Comparison of ENCODE assay signal across 11 cellular contexts in the genomic region with DNA sequence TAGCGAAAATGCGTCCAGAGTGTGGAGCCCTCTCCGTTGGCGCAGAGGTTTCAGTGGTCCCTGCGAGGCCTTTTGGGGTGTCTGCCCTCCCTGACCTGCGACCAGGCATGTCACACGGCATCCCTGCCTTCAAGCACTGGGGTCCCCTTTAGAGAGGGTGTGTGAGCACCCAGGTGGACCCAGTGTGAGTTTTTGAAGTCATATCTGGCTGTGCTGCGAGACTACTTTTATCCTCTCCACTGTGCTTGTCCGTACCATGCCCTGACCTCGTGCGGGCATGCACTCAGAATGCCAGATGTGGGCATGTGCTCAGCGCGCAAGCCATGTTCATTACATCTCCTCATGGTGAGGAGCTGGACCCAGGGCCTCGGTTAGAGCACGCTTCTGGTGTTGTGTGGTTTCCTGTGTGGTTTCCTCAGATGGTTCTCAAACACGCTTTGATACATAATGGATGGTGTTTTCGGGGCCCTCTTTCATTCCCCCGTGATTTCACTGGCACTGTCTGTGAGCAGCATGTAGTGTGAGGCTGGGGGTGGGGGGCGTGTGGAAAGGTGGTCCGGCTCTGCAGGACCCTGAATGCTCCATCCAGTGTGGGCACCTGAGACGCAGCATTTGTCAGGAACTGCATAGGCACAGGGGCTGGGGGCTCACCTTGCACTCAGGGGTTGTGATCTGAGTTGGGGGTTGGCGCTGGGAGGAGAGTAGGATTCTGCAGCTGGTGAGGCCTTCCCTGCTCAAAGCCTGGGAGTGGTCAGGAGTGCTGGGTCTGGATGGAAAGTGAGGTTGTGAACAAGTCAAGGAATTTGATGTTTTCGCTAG. TPM values are rescaled to one million over a fixed set of nuclear protein-coding genes. Genes with fewer than 3 reads are reported as not detected.
DNase-seq lines count a peak whose midpoint lies in the region; ATAC-seq, FAIRE-seq and TF ChIP-seq lines count a peak whose summit lies in the region.
"Had no signal": no experiment of that assay in that cellular context is flagged by ENCODE, and none has a peak within 500 bp of the region (broad histone marks: within the 10 kb centered on the region; RNA-seq: fewer than 3 reads in every experiment).

No MANE protein-coding gene starts in this region.

- H3K27me3 Mint-ChIP-seq in HFFc6 (ENCODE audit: insufficient read depth), result peaks cover 2% of the 10 kb centered on the region
- no peaks in the 10 kb centered on the region for H3K27me3 Mint-ChIP-seq in natural killer cell treated with Interleukin-12 subunit alpha and Interleukin-12 subunit beta and Interleukin-15 and Interleukin-18, amount 100 ng/mL, for 72 hours

- H3K4me3 Mint-ChIP-seq in HFFc6, result peak overlapping the region; percentile 54
- peak overlapping the region; percentile 88 for H3K4me3 Mint-ChIP-seq in natural killer cell treated with Interleukin-12 subunit alpha and Interleukin-12 subunit beta and Interleukin-15 and Interleukin-18, amount 100 ng/mL, for 72 hours

- H3K4me3 ChIP-seq in BLaER1 treated with 17β-estradiol and CSF1 and Interleukin-3, amounts not matched to agents 10 nM and 100 nM, result peak overlapping the region in 7 of 10 experiments; percentile 14 to 83 (median 77); a peak in 10 of 20 replicates

- no peaks in the 10 kb centered on the region for H3K9me3 ChIP-seq in BLaER1 treated with 17β-estradiol and CSF1 and Interleukin-3, amounts not matched to agents 10 nM and 100 nM (replicated peaks in 1 of 11)

- H3K9me3 Mint-ChIP-seq in HFFc6, result no peaks in the 10 kb centered on the region
- no peaks in the 10 kb centered on the region for H3K9me3 Mint-ChIP-seq in activated naive CD4-positive, alpha-beta T cell treated with anti-CD3 and anti-CD28 coated beads, Interleukin-2, amount 50 U/mL, for 72 hours
- no peaks in the 10 kb centered on the region for H3K9me3 Mint-ChIP-seq in natural killer cell treated with Interleukin-12 subunit alpha and Interleukin-12 subunit beta and Interleukin-15 and Interleukin-18, amount 100 ng/mL, for 72 hours

- H3K27ac ChIP-seq in BLaER1 treated with 17β-estradiol and CSF1 and Interleukin-3, amounts not matched to agents 10 nM and 100 nM, result no peak overlapping the region

- no peaks in the 10 kb centered on the region for H3K27me3 ChIP-seq in BLaER1 treated with 17β-estradiol and CSF1 and Interleukin-3, amounts not matched to agents 10 nM and 100 nM

- H4K20me1 ChIP-seq in BLaER1 treated with 17β-estradiol and CSF1 and Interleukin-3, amounts not matched to agents 10 nM and 100 nM, result peaks cover 50 to 67% (median 62%) of the 10 kb centered on the region in 11 experiments

- no peak for FAIRE-seq in D721Med (lab: Jason Lieb, UNC)

- no peak overlapping the region for H3K27ac Mint-ChIP-seq in HFFc6
- peak overlapping the region; percentile 80 to 99 for H3K27ac Mint-ChIP-seq in activated naive CD4-positive, alpha-beta T cell treated with anti-CD3 and anti-CD28 coated beads, Interleukin-2, amount 50 U/mL, for 72 hours
- H3K27ac Mint-ChIP-seq in natural killer cell treated with Interleukin-12 subunit alpha and Interleukin-12 subunit beta and Interleukin-15 and Interleukin-18, amount 100 ng/mL, for 72 hours, result peak overlapping the region in 1 of 2 donors; percentile 77

- ATAC-seq in activated naive CD4-positive, alpha-beta T cell treated with anti-CD3 and anti-CD28 coated beads, Interleukin-2, amount 50 U/mL, for 72 hours, result no peak
- ATAC-seq in natural killer cell treated with Interleukin-12 subunit alpha and Interleukin-12 subunit beta and Interleukin-15 and Interleukin-18, amount 100 ng/mL, for 72 hours, result no peak
- ATAC-seq in GM18502 (IDR thresholded peaks at IDR 0.05; ENCODE audit: poor library complexity, unreplicated experiment) (no peak), HG03460 (IDR thresholded peaks at IDR 0.05; ENCODE audit: unreplicated experiment) (no peak)

- peak overlapping the region; percentile 82 to 100 (median 97) for H3K4me2 ChIP-seq in BLaER1 treated with 17β-estradiol and CSF1 and Interleukin-3, amounts not matched to agents 10 nM and 100 nM

- peaks cover 29 to 61% (median 49%) of the 10 kb centered on the region in 11 experiments; a peak in 21 of 22 replicates for H3K36me3 ChIP-seq in BLaER1 treated with 17β-estradiol and CSF1 and Interleukin-3, amounts not matched to agents 10 nM and 100 nM

- H3K9ac ChIP-seq in BLaER1 treated with 17β-estradiol and CSF1 and Interleukin-3, amounts not matched to agents 10 nM and 100 nM, result peak overlapping the region in 8 of 11 experiments; percentile 1 to 95 (median 88); a peak in 9 of 22 replicates

- no peak for TF ChIP-seq CTCF in HFFc6 (IDR thresholded peaks at IDR 0.05)
- TF ChIP-seq CTCF in D721Med (IDR thresholded peaks at IDR 0.05; ENCODE audit: insufficient read depth, missing control alignments), result no peak

- H3K36me3 Mint-ChIP-seq in HFFc6 (ENCODE audit: low read depth), result peaks cover 20% of the 10 kb centered on the region; the same call in 1 of the 2 replicates
- H3K36me3 Mint-ChIP-seq in activated naive CD4-positive, alpha-beta T cell treated with anti-CD3 and anti-CD28 coated beads, Interleukin-2, amount 50 U/mL, for 72 hours, result peaks cover 27 to 52% of the 10 kb centered on the region in 2 donors
- peaks cover 13% of the 10 kb centered on the region for H3K36me3 Mint-ChIP-seq in natural killer cell treated with Interleukin-12 subunit alpha and Interleukin-12 subunit beta and Interleukin-15 and Interleukin-18, amount 100 ng/mL, for 72 hours

- H3K4me1 Mint-ChIP-seq in HFFc6 (ENCODE audit: low read depth), result peaks cover 19% of the 10 kb centered on the region
- peaks cover 30 to 38% of the 10 kb centered on the region in 2 donors for H3K4me1 Mint-ChIP-seq in natural killer cell treated with Interleukin-12 subunit alpha and Interleukin-12 subunit beta and Interleukin-15 and Interleukin-18, amount 100 ng/mL, for 72 hours (ENCODE audit: low read depth in 2 of 2)

- peaks cover 29 to 42% (median 33%) of the 10 kb centered on the region in 10 experiments for H3K4me1 ChIP-seq in BLaER1 treated with 17β-estradiol and CSF1 and Interleukin-3, amounts not matched to agents 10 nM and 100 nM

- DNase-seq in HFFc6, result no peak
- peak in 1 of 2 donors; percentile 50 for DNase-seq in activated naive CD4-positive, alpha-beta T cell treated with anti-CD3 and anti-CD28 coated beads, Interleukin-2, amount 50 U/mL, for 72 hours (ENCODE audit: low spot score in 2 of 2)
- no peak for DNase-seq in natural killer cell treated with Interleukin-12 subunit alpha and Interleukin-12 subunit beta and Interleukin-15 and Interleukin-18, amount 100 ng/mL, for 72 hours (ENCODE audit: low spot score)
- no peak for DNase-seq in D721Med (ENCODE audit: insufficient read length, low spot score)
- no peak for DNase-seq in retina
- DNase-seq: cortex of kidney, DMS 273 treated with DMSO at 0.1 percent for 48 hours, occipital lobe had no signal

RNA-seq across cellular contexts. Expression of a gene that starts 2.3 kb away (rescaled TPM):
- 100 to 1,000 TPM; 121 to 155 (median 150) TPM for total RNA-seq in HFFc6 (2021; fragmentation: NEBNext Ultra II Directional; extraction: Animal tissue kit (Norgen Biotek cat#: 25700))
- total RNA-seq in activated naive CD4-positive, alpha-beta T cell treated with anti-CD3 and anti-CD28 coated beads, Interleukin-2, amount 50 U/mL, for 72 hours, result 100 to 1,000 TPM in 1 of 2 donors, 10 to 100 TPM in 1; 95.1 to 173 TPM
- total RNA-seq in natural killer cell treated with Interleukin-12 subunit alpha and Interleukin-12 subunit beta and Interleukin-15 and Interleukin-18, amount 100 ng/mL, for 72 hours, result 100 to 1,000 TPM in 1 of 2 donors, 10 to 100 TPM in 1; 97.5 to 226 TPM
